Comparison of ENCODE assay signal across 15 cellular contexts in the genomic region with DNA sequence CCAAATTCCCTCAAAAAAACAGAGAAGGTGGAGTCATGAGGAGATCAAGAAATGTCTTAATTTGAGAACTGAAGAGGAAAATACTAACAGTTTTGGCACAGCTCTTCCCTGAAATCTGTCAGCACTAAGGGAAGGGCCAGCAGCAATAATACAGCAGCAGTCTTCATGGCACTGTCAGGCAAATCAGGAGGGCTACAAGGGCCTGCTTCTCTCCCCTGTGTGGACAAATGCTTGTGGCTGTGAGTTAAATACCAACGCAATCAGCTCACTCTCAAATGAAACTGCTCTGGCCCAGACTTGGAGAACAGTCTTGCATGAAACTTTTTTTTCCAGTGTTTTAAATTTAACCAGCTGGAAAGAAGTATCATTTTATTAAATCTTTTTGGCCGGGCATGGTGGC. TPM values are rescaled to one million over a fixed set of nuclear protein-coding genes. Genes with fewer than 3 reads are reported as not detected.
A peak's percentile ranks its signal among the peaks of the same experiment; 100 is the strongest.
DNase-seq lines count a peak whose midpoint lies in the region; ATAC-seq and TF ChIP-seq lines count a peak whose summit lies in the region.
"Had no signal": no experiment of that assay in that cellular context is flagged by ENCODE, and none has a peak within 500 bp of the region (broad histone marks: within the 10 kb centered on the region; RNA-seq: fewer than 3 reads in every experiment).

No MANE protein-coding gene starts in this region.

- H3K4me3 Mint-ChIP-seq in progenitor cell of endocrine pancreas (ENCODE audit: low read depth) = no peak overlapping the region
- H3K4me3 Mint-ChIP-seq in Calu3 (ENCODE audit: low read depth, unreplicated experiment) = no peak overlapping the region

- TF ChIP-seq CTCF in progenitor cell of endocrine pancreas (IDR thresholded peaks at IDR 0.05; ENCODE audit: unreplicated experiment) (no peak), Calu3 (IDR thresholded peaks at IDR 0.05; ENCODE audit: unreplicated experiment) (no peak), tibial nerve (IDR thresholded peaks at IDR 0.05) (no peak)

- DNase-seq in AG20443 (ENCODE audit: low spot score) (peak; percentile 89), amniotic epithelial cell (ENCODE audit: low read depth) (peak; percentile 89), Right ventricle myocardium superior (no peak), progenitor cell of endocrine pancreas (ENCODE audit: low spot score, unreplicated experiment) (no peak), Calu3 (no peak), tibial nerve (ENCODE audit: low spot score in 2 of 2) (no peak), NOMO-1 treated with dmso at 0.1 percent for 144 hours (lab: John Stamatoyannopoulos, UW; ENCODE audit: unreplicated experiment) (no peak)
- DNase-seq: activated T-cell treated with anti-CD3 and anti-CD28 coated beads, Interleukin-2, amount 50 U/mL, for 1 hour; DMS79 treated with DMSO at 0.1 percent for 48 hours; H7; hippocampal formation; mammary epithelial cell; stimulated activated CD8-positive, alpha-beta memory T cell treated with anti-CD3 and anti-CD28 coated beads, Interleukin-4, amount 100 ng/mL, for 48 hours had no signal

- ATAC-seq in Right ventricle myocardium superior (ENCODE audit: poor library complexity) (peak; percentile 85), GM18870 (IDR thresholded peaks at IDR 0.05; ENCODE audit: unreplicated experiment) (no peak)
- ATAC-seq: activated CD4-positive, CD25-positive, alpha-beta regulatory T cell treated with anti-CD3 and anti-CD28 coated beads, Interleukin-2, amount 50 U/mL, for 24 hours had no signal

- no peaks in the 10 kb centered on the region for H3K36me3 ChIP-seq in tibial nerve

- H3K9me3 ChIP-seq in tibial nerve = no peaks in the 10 kb centered on the region

- H3K36me3 Mint-ChIP-seq in progenitor cell of endocrine pancreas (ENCODE audit: insufficient read depth) (no peaks in the 10 kb centered on the region), Calu3 (ENCODE audit: insufficient read depth, unreplicated experiment) (no peaks in the 10 kb centered on the region)

- CTCF ChIA-PET in Calu3 (lab: Charles Lee) = no interaction called here

- H3K4me1 Mint-ChIP-seq in progenitor cell of endocrine pancreas (ENCODE audit: low read depth) = peaks cover 50% of the 10 kb centered on the region
- peaks cover 27% of the 10 kb centered on the region for H3K4me1 Mint-ChIP-seq in Calu3 (ENCODE audit: low read depth, unreplicated experiment)

- WGBS in tibial nerve, 2 donors = 64 to 72% methylated on average over 2 of the region's 2 CpGs

- H3K27me3 ChIP-seq in tibial nerve = no peaks in the 10 kb centered on the region

- H3K27ac Mint-ChIP-seq in progenitor cell of endocrine pancreas = peak overlapping the region; percentile 9
- no peak overlapping the region for H3K27ac Mint-ChIP-seq in Calu3 (ENCODE audit: unreplicated experiment)

- H3K27me3 Mint-ChIP-seq in progenitor cell of endocrine pancreas (peaks cover 6% of the 10 kb centered on the region), Calu3 (ENCODE audit: unreplicated experiment) (no peaks in the 10 kb centered on the region)

- peak overlapping the region in 1 of 4 donors; percentile 70 for H3K27ac ChIP-seq in tibial nerve

- H3K4me1 ChIP-seq in tibial nerve = peaks cover 0 to 16% (median 5%) of the 10 kb centered on the region in 4 donors

- TF ChIP-seq POLR2A in tibial nerve (IDR thresholded peaks at IDR 0.05) = no peak

- H3K4me3 ChIP-seq in tibial nerve = no peak overlapping the region

- H3K9me3 Mint-ChIP-seq in progenitor cell of endocrine pancreas (ENCODE audit: low read depth) (peaks cover 5% of the 10 kb centered on the region), Calu3 (ENCODE audit: low read depth, unreplicated experiment) (no peaks in the 10 kb centered on the region)

- intact Hi-C loops in Right ventricle myocardium superior (cut with DNase I) = no loop called here
- intact Hi-C loops in Calu3 (cut with micrococcal nuclease; ENCODE audit: unreplicated experiment) = no loop called here

- BruUV-seq in Calu3 (replicated peaks; lab: Mats Ljungman, UMichigan) = no TSS peak

- TF ChIP-seq EP300 in tibial nerve (IDR thresholded peaks at IDR 0.05) = no peak

RNA-seq across cellular contexts. Expression of gene CNN3, which starts 20.5 kb away (rescaled TPM):
- total RNA-seq in Right ventricle myocardium superior (49.4 TPM), progenitor cell of endocrine pancreas (341 and 342 TPM in 2 replicates), Calu3 (2022) (83.4 and 140 TPM in 2 replicates), tibial nerve (100 to 1,000 TPM; 307 to 344 (median 329) TPM)

Comparison
In these comparisons a context has a peak if more than half of its experiments do, and no peak if none do; other contexts are left out.
1. DNase-seq: peak in AG20443 (single experiment) and amniotic epithelial cell (single experiment); none in Right ventricle myocardium superior (single experiment), progenitor cell of endocrine pancreas (single experiment), Calu3 (single experiment), tibial nerve (0 of 2) and NOMO-1 treated with dmso at 0.1 percent for 144 hours (single experiment).